Comparison of ENCODE assay signal across 9 cellular contexts in the genomic region with DNA sequence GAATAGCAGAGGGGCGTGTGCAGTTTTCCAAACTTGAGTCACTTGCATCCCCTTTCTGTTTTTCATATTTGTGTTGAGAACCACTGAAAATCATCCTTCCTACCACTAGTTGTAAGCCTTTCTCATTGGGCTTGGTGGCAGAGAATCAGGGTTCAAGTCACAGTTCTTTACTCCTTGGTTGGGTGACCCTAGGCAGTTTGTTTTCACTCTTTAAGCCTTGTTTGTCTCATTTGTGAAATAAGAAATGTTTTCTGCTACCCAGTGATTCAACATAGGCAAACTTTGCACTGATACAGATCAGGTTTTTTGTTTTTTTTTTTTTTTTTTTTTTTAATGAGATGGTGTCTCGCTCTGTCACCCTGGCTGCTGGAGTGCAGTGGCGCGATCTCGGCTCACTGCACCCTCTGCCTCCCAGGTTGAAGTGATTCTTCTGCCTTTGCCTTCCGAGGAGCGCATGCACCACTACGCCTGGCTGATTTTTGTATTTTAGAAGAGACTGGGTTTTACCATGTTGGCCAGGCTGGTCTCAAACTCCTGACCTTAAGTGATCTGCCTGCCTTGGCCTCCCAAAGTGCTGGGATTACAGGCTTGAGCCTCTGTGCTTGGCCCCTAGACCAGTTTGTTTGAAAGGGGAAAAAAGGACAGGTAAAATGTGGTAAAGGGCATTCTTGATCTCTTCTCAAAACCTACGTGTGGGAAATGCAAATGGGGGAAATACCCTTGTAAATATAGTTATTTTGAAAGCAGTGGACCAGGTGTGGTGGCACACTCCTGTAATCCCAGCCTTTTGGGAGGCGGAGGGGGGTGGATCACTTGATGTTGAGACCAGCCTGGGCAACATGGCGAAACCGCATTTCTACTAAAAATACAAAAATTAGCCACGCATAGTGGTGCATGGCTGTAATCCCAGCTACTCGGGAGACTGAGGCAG. TPM values are rescaled to one million over a fixed set of nuclear protein-coding genes. Genes with fewer than 3 reads are reported as not detected.
A peak's percentile ranks its signal among the peaks of the same experiment; 100 is the strongest.
DNase-seq lines count a peak whose midpoint lies in the region; ATAC-seq and TF ChIP-seq lines count a peak whose summit lies in the region.
"Had no signal": no experiment of that assay in that cellular context is flagged by ENCODE, and none has a peak within 500 bp of the region (broad histone marks: within the 10 kb centered on the region; RNA-seq: fewer than 3 reads in every experiment).

No MANE protein-coding gene starts in this region.

- H3K14ac ChIP-seq in IMR-90 (replicated peaks; ENCODE audit: low read depth, low read length): peak overlapping the region; percentile 64; the same call in 1 of the 2 replicates

- H3K9me1 ChIP-seq in IMR-90 (ENCODE audit: insufficient read depth, low read length): peaks cover 22% of the 10 kb centered on the region

- H3K9ac ChIP-seq in BLaER1: peak overlapping the region; percentile 50; the same call in 1 of the 2 replicates
- H3K9ac ChIP-seq in IMR-90 (ENCODE audit: low read depth, low read length): no peak overlapping the region; the same call in 1 of the 2 replicates
- H3K9ac ChIP-seq in colonic mucosa (ENCODE audit: low read depth in 2 of 2, low read length in 2 of 2): peak overlapping the region in 1 of 2 donors; percentile 8

- H2AK9ac ChIP-seq in IMR-90 (replicated peaks; ENCODE audit: low read depth, low read length, poor library complexity): no peak overlapping the region

- H3K79me1 ChIP-seq in IMR-90 (ENCODE audit: low read depth in 1 of 2, low read length in 2 of 2): peaks cover 0 to 30% of the 10 kb centered on the region in 2 experiments; a peak in 2 of 4 replicates

- CTCF ChIA-PET in IMR-90 (lab: Yijun Ruan, JAX): interaction anchor here (1.6 to 4.1 kb wide), 2 partner anchors 60 to 65 kb away, joined by 4 to 24 read pairs; no protein-coding TSS in a partner anchor
- CTCF ChIA-PET in activated CD8-positive, alpha-beta T cell treated with anti-CD3 and anti-CD28 coated beads for 36 hours (lab: Charles Lee): interaction anchor here (0.9 kb wide), 1 partner anchor 49 kb away, joined by 3 read pairs; no protein-coding TSS in a partner anchor

- no peak overlapping the region; the same call in 1 of the 2 replicates for H3K56ac ChIP-seq in IMR-90 (ENCODE audit: extremely low read depth, insufficient read depth, low read length)

- POLR2A ChIA-PET in IMR-90 (lab: Charles Lee; ENCODE audit: unreplicated experiment): interaction anchor here (0.7 kb wide), 1 partner anchor 78 kb away, joined by 7 read pairs; no protein-coding TSS in a partner anchor
- POLR2A ChIA-PET in activated CD8-positive, alpha-beta T cell treated with anti-CD3 and anti-CD28 coated beads for 36 hours (lab: Charles Lee): interaction anchor here (0.6 kb wide), 1 partner anchor 1757 kb away, joined by 3 read pairs; no protein-coding TSS in a partner anchor

- no peak for TF ChIP-seq RAD21 in IMR-90 (IDR thresholded peaks at IDR 0.05; ENCODE audit: low read length)

- H3K4me3 ChIP-seq in BLaER1 (peak overlapping the region; percentile 97), IMR-90 (ENCODE audit: insufficient read depth, low read depth, low read length) (peak overlapping the region; percentile 25), colonic mucosa (no peak overlapping the region)

- no peak overlapping the region for H3K18ac ChIP-seq in IMR-90 (ENCODE audit: low read depth, low read length)

- H3K27me3 ChIP-seq in BLaER1: no peaks in the 10 kb centered on the region
- no peaks in the 10 kb centered on the region for H3K27me3 ChIP-seq in IMR-90 (ENCODE audit: control insufficient read depth, insufficient read depth, low read length)
- no peaks in the 10 kb centered on the region for H3K27me3 ChIP-seq in colonic mucosa

- H3K36me3 ChIP-seq in BLaER1: peaks cover 23% of the 10 kb centered on the region
- H3K36me3 ChIP-seq in IMR-90 (ENCODE audit: control insufficient read depth, insufficient read depth, low read length): peaks cover 9% of the 10 kb centered on the region; the same call in 1 of the 2 replicates
- no peaks in the 10 kb centered on the region for H3K36me3 ChIP-seq in colonic mucosa

- H3K27me3 Mint-ChIP-seq in nephron progenitor cell (ENCODE audit: low read depth, poor library complexity): no peaks in the 10 kb centered on the region
- peaks cover 2% of the 10 kb centered on the region for H3K27me3 Mint-ChIP-seq in activated CD8-positive, alpha-beta T cell treated with anti-CD3 and anti-CD28 coated beads for 36 hours

- DNase-seq in IMR-90 (no peak), colonic mucosa (no peak), nephron progenitor cell (no peak), SKM-1 (lab: John Stamatoyannopoulos, UW; ENCODE audit: unreplicated experiment) (no peak)
- DNase-seq in activated CD8-positive, alpha-beta T cell treated with anti-CD3 and anti-CD28 coated beads for 36 hours: no peak

- ATAC-seq in IMR-90 (ENCODE audit: low read depth) (no peak), GM21723 (IDR thresholded peaks at IDR 0.05; ENCODE audit: unreplicated experiment) (no peak), GM21619 (IDR thresholded peaks at IDR 0.05; ENCODE audit: unreplicated experiment) (no peak)
- no peak for ATAC-seq in activated CD8-positive, alpha-beta T cell treated with anti-CD3 and anti-CD28 coated beads for 36 hours

- H3K27ac Mint-ChIP-seq in nephron progenitor cell: peak overlapping the region; percentile 94
- no peak overlapping the region for H3K27ac Mint-ChIP-seq in activated CD8-positive, alpha-beta T cell treated with anti-CD3 and anti-CD28 coated beads for 36 hours

- no peak overlapping the region for H4K91ac ChIP-seq in IMR-90 (ENCODE audit: insufficient read depth, low read depth, low read length)

- H2AK5ac ChIP-seq in IMR-90 (ENCODE audit: low read depth, low read length): no peak overlapping the region

- peak overlapping the region; percentile 96 for H3K4me3 Mint-ChIP-seq in nephron progenitor cell
- no peak overlapping the region for H3K4me3 Mint-ChIP-seq in activated CD8-positive, alpha-beta T cell treated with anti-CD3 and anti-CD28 coated beads for 36 hours

- dilution Hi-C loops in IMR-90 (cut with HindIII; ENCODE audit: low sequenced_read_pairs, unreplicated experiment): no loop called here

- TF ChIP-seq CTCF in IMR-90 (conservative IDR thresholded peaks at IDR 0.05; ENCODE audit: low read depth, low read length) (no peak), colonic mucosa (IDR thresholded peaks at IDR 0.05) (no peak), nephron progenitor cell (IDR thresholded peaks at IDR 0.05) (no peak)
- TF ChIP-seq CTCF in activated CD8-positive, alpha-beta T cell treated with anti-CD3 and anti-CD28 coated beads for 36 hours (IDR thresholded peaks at IDR 0.05): no peak

- peak overlapping the region; percentile 87 for H3K4me2 ChIP-seq in BLaER1
- peak overlapping the region; percentile 75 for H3K4me2 ChIP-seq in IMR-90 (ENCODE audit: low read depth, low read length)

- no peak overlapping the region for H2BK20ac ChIP-seq in IMR-90 (ENCODE audit: low read depth, low read length)

- no peak overlapping the region for H3K23ac ChIP-seq in IMR-90 (ENCODE audit: low read depth, low read length)

- in situ Hi-C loops in IMR-90 (cut with MboI; ENCODE audit: low sequenced_read_pairs): loop anchor here (5.0 kb wide), 1 partner anchor 74 kb away; no protein-coding TSS in a partner anchor

- no TSS peak for BruUV-seq in IMR-90 (replicated peaks; lab: Mats Ljungman, UMichigan)

- no peak overlapping the region for H2BK120ac ChIP-seq in IMR-90 (ENCODE audit: low read depth, low read length)

- no peak overlapping the region for H4K5ac ChIP-seq in IMR-90 (ENCODE audit: low read depth, low read length)

- no peak for TF ChIP-seq POLR2A in IMR-90 (IDR thresholded peaks at IDR 0.05; ENCODE audit: low read depth, low read length)

- 93% methylated on average over 5 of the region's 14 CpGs; no CpG with 5 or more reads in 1 of the 2 experiments for WGBS in IMR-90 (ENCODE audit: extremely low coverage in 2 of 2, insufficient read length in 1 of 2), 2 experiments

- H3K4me1 Mint-ChIP-seq in nephron progenitor cell: peaks cover 64% of the 10 kb centered on the region
- H3K4me1 Mint-ChIP-seq in activated CD8-positive, alpha-beta T cell treated with anti-CD3 and anti-CD28 coated beads for 36 hours (ENCODE audit: low read depth): peaks cover 30% of the 10 kb centered on the region

- intact Hi-C loops in IMR-90 (cut with micrococcal nuclease): loop anchor here (1.0 to 10.0 kb wide), 2 partner anchors 81 to 334 kb away; a partner anchor contains a TSS
- intact Hi-C loops in colonic mucosa (cut with DNase I): no loop called here
- intact Hi-C loops in activated CD8-positive, alpha-beta T cell treated with anti-CD3 and anti-CD28 coated beads for 36 hours (cut with micrococcal nuclease): no loop called here

- H4K8ac ChIP-seq in IMR-90 (ENCODE audit: low read depth in 2 of 2, low read length in 2 of 2): no peak overlapping the region; a peak in 1 of 4 replicates

- peaks cover 30% of the 10 kb centered on the region for H3K36me3 Mint-ChIP-seq in nephron progenitor cell (ENCODE audit: low read depth)
- peaks cover 2% of the 10 kb centered on the region for H3K36me3 Mint-ChIP-seq in activated CD8-positive, alpha-beta T cell treated with anti-CD3 and anti-CD28 coated beads for 36 hours (ENCODE audit: low read depth)

- H4K20me1 ChIP-seq in BLaER1 (peaks cover 65% of the 10 kb centered on the region), IMR-90 (ENCODE audit: insufficient read depth, low read length) (peaks cover 66% of the 10 kb centered on the region)

- H3K9me3 ChIP-seq in BLaER1 (no peaks in the 10 kb centered on the region), IMR-90 (ENCODE audit: control insufficient read depth, insufficient read depth, low read length) (no peaks in the 10 kb centered on the region), colonic mucosa (no peaks in the 10 kb centered on the region)
- H3K9me3 ChIP-seq: HAP-1 had no signal

- peak overlapping the region; percentile 37 for H2BK5ac ChIP-seq in IMR-90 (ENCODE audit: low read depth, low read length, poor library complexity, severe bottlenecking)

- no peak overlapping the region for H2AFZ ChIP-seq in IMR-90 (replicated peaks; ENCODE audit: low read length, poor library complexity)

- H3K27ac ChIP-seq in BLaER1: peak overlapping the region; percentile 44; the same call in 1 of the 2 replicates
- H3K27ac ChIP-seq in IMR-90 (ENCODE audit: insufficient read depth, low read length): no peak overlapping the region
- peak overlapping the region; percentile 4 for H3K27ac ChIP-seq in colonic mucosa

- H3K4me1 ChIP-seq in BLaER1: peaks cover 48% of the 10 kb centered on the region
- peaks cover 28% of the 10 kb centered on the region for H3K4me1 ChIP-seq in IMR-90 (ENCODE audit: control insufficient read depth, insufficient read depth, low read length)
- peaks cover 6% of the 10 kb centered on the region for H3K4me1 ChIP-seq in colonic mucosa

- H3K4ac ChIP-seq in IMR-90 (ENCODE audit: low read depth, low read length): no peak overlapping the region

- H3K9me3 Mint-ChIP-seq in nephron progenitor cell: no peaks in the 10 kb centered on the region
- H3K9me3 Mint-ChIP-seq in activated CD8-positive, alpha-beta T cell treated with anti-CD3 and anti-CD28 coated beads for 36 hours: no peaks in the 10 kb centered on the region

- H2BK15ac ChIP-seq in IMR-90 (ENCODE audit: low read depth, low read length): no peak overlapping the region

RNA-seq across cellular contexts. Expression of a gene that starts 3.2 kb away (rescaled TPM):
- total RNA-seq in IMR-90 (2012; rRNA removed) (392 and 524 TPM in 2 replicates), colonic mucosa (10 to 100 TPM; 38.0 to 84.8 TPM)
- polyA plus RNA-seq in IMR-90 (2012; rRNA removed): 194 and 242 TPM in 2 replicates
- 181 and 264 TPM in 2 replicates for polyA plus RNA-seq in IMR-90 (2012; cell fraction: cytosol; rRNA removed)
- polyA plus RNA-seq in IMR-90 (2012; cell fraction: nucleus; rRNA removed; ENCODE audit: low replicate concordance): 149 and 183 TPM in 2 replicates
- 10 to 100 TPM; 19.7 to 21.8 TPM for total RNA-seq in activated CD8-positive, alpha-beta T cell treated with anti-CD3 and anti-CD28 coated beads for 36 hours
